ENCODE assay signal across 1 cellular context in genomic region chr2:63776382-63776781, GRCh38.
TF ChIP-seq lines count a peak whose summit lies in the region.

No MANE protein-coding gene starts in this region.

TF ChIP-seq in HepG2, 621 proteins besides CTCF, POLR2A, EP300 and RAD21 (continued from another document):
- TF ChIP-seq ZNF362 (CRISPR knock-in tag; IDR thresholded peaks at IDR 0.05; ENCODE audit: borderline replicate concordance) (peak; percentile 27; the same call in 1 of the 2 replicates), NR2F1 (CRISPR knock-in tag; IDR thresholded peaks at IDR 0.05) (0 out of 4 replicates have a peak, but pooled peaks of 1 of the 2 experiments have one; percentile 16), NR2F6 (IDR thresholded peaks at IDR 0.05) (no peak; the same call in 1 of the 2 replicates), NR2F6 (CRISPR knock-in tag; IDR thresholded peaks at IDR 0.05) (peak; percentile 59), TEAD3 (CRISPR knock-in tag; optimal IDR thresholded peaks at IDR 0.05; ENCODE audit: borderline replicate concordance) (peak; percentile 54)
